Comparison of ENCODE assay signal across 10 cellular contexts in genomic region chr13:110306340-110306959, GRCh38. TPM values are rescaled to one million over a fixed set of nuclear protein-coding genes. Genes with fewer than 3 reads are reported as not detected.
DNase-seq lines count a peak whose midpoint lies in the region; TF ChIP-seq lines count a peak whose summit lies in the region.
"Had no signal": no experiment of that assay in that cellular context is flagged by ENCODE, and none has a peak within 500 bp of the region (broad histone marks: within the 10 kb centered on the region; RNA-seq: fewer than 3 reads in every experiment).

No MANE protein-coding gene starts in this region.

- H3K4me3 ChIP-seq in HUES64 (ENCODE audit: low read length) (peak overlapping the region; percentile 75), smooth muscle cell (peak overlapping the region; percentile 93)

- H3K9me3 ChIP-seq in HUES64 (ENCODE audit: insufficient read depth, low read depth, low read length) (no peaks in the 10 kb centered on the region), smooth muscle cell (replicated peaks; ENCODE audit: low read depth) (no peaks in the 10 kb centered on the region)

- H3F3A ChIP-seq in smooth muscle cell (ENCODE audit: low read depth), result peaks cover 71% of the 10 kb centered on the region

- H3K27ac ChIP-seq in HUES64 (ENCODE audit: low read depth, low read length), result peak overlapping the region; percentile 64
- peak overlapping the region; percentile 39 for H3K27ac ChIP-seq in cingulate gyrus (ENCODE audit: low read depth, low read length)
- H3K27ac ChIP-seq in layer of hippocampus (ENCODE audit: low read depth, low read length), result peak overlapping the region; percentile 62
- H3K27ac ChIP-seq in smooth muscle cell (ENCODE audit: low read depth), result peak overlapping the region; percentile 94

- DNase-seq in smooth muscle cell (lab: John Stamatoyannopoulos, UW; ENCODE audit: unreplicated experiment) (no peak), NAMALWA (ENCODE audit: low spot score) (no peak), DMS153 (lab: John Stamatoyannopoulos, UW) (no peak), NCI-H2029 treated with DMSO at 0.1 percent for 48 hours (lab: John Stamatoyannopoulos, UW) (no peak), medulla oblongata (ENCODE audit: extremely low spot score) (no peak)
- DNase-seq: activated gamma-delta T cell treated with Interleukin-2 at 50 U/mL for 16 hours had no signal

- H4K20me1 ChIP-seq in smooth muscle cell (ENCODE audit: low read depth), result peaks cover 98% of the 10 kb centered on the region

- H2AFZ ChIP-seq in smooth muscle cell (ENCODE audit: low read depth), result no peak overlapping the region

- H3K27me3 ChIP-seq in HUES64 (ENCODE audit: insufficient read depth, low read length) (peaks cover 20% of the 10 kb centered on the region), layer of hippocampus (ENCODE audit: control insufficient read depth, insufficient read depth, low read length) (peaks cover 12% of the 10 kb centered on the region), smooth muscle cell (ENCODE audit: low read depth) (no peaks in the 10 kb centered on the region)

- H3K79me2 ChIP-seq in smooth muscle cell (ENCODE audit: low read depth), result peaks cover 98% of the 10 kb centered on the region

- H3K4me2 ChIP-seq in smooth muscle cell, result peak overlapping the region; percentile 97

- peaks cover 14% of the 10 kb centered on the region; the same call in 1 of the 2 replicates for H3K36me3 ChIP-seq in HUES64 (ENCODE audit: insufficient read depth, low read length)
- no peaks in the 10 kb centered on the region for H3K36me3 ChIP-seq in smooth muscle cell (ENCODE audit: low read depth)

- H3K4me1 ChIP-seq in HUES64 (ENCODE audit: insufficient read depth, low read length), result peaks cover 18% of the 10 kb centered on the region
- H3K4me1 ChIP-seq in smooth muscle cell (ENCODE audit: low read depth), result peaks cover 55% of the 10 kb centered on the region

- TF ChIP-seq CTCF in smooth muscle cell (IDR thresholded peaks at IDR 0.05; ENCODE audit: borderline replicate concordance, insufficient read depth, poor library complexity, severe bottlenecking), result no peak

- WGBS in HUES64, result 1% methylated on average over 53 of the region's 53 CpGs
- 1% methylated on average over 51 of the region's 53 CpGs for WGBS in smooth muscle cell (ENCODE audit: low lambda C conversion rate)

- H3K9ac ChIP-seq in HUES64 (ENCODE audit: low read depth, low read length), result peak overlapping the region; percentile 91
- H3K9ac ChIP-seq in smooth muscle cell (ENCODE audit: low read depth), result peak overlapping the region; percentile 90

RNA-seq across cellular contexts. Expression of gene COL4A1, which starts 0.5 kb away (rescaled TPM):
- polyA plus RNA-seq in HUES64 (2013, experiment 1 of 2), result 54.7 TPM
- polyA plus RNA-seq in HUES64 (2013, experiment 2 of 2), result 65.4 TPM
- total RNA-seq in smooth muscle cell, result 4,372 and 5,353 TPM in 2 replicates
- 1,844 and 2,409 TPM in 2 replicates for polyA plus RNA-seq in smooth muscle cell
- total RNA-seq: natural killer cell treated with Interleukin-12 subunit alpha and Interleukin-12 subunit beta and Interleukin-15 and Interleukin-18, amount 100 ng/mL, for 72 hours had no signal

RNA-seq across cellular contexts. Expression of gene COL4A2, which starts 0.6 kb away (rescaled TPM):
- 57.2 TPM for polyA plus RNA-seq in HUES64 (2013, experiment 1 of 2)
- 87.0 TPM for polyA plus RNA-seq in HUES64 (2013, experiment 2 of 2)
- total RNA-seq in smooth muscle cell, result 1,456 and 1,535 TPM in 2 replicates
- 2,012 and 2,786 TPM in 2 replicates for polyA plus RNA-seq in smooth muscle cell
- total RNA-seq: natural killer cell treated with Interleukin-12 subunit alpha and Interleukin-12 subunit beta and Interleukin-15 and Interleukin-18, amount 100 ng/mL, for 72 hours had no signal

Comparison
In these comparisons a context has a peak if more than half of its experiments do, and no peak if none do; other contexts are left out.
1. H3K27ac ChIP-seq: peak in every context shown above with its lines; median percentile 94 in smooth muscle cell; 64 in HUES64; 62 in layer of hippocampus; 39 in cingulate gyrus.